In genomic region chr11:125401746-125402145, GRCh38 we compare ENCODE assay signal across 15 cellular contexts.
DNase-seq lines count a peak whose midpoint lies in the region; ATAC-seq and TF ChIP-seq lines count a peak whose summit lies in the region.
"Had no signal": no experiment of that assay in that cellular context is flagged by ENCODE, and none has a peak within 500 bp of the region (broad histone marks: within the 10 kb centered on the region; RNA-seq: fewer than 3 reads in every experiment).

No MANE protein-coding gene starts in this region.

- DNase-seq in LHCN-M2 (ENCODE audit: low read depth), result peak; percentile 37
- peak; percentile 28 for DNase-seq in colonic mucosa
- DNase-seq in iris pigment epithelial cell (ENCODE audit: low read depth), result peak; percentile 42
- no peak for DNase-seq in NCI-H446 treated with DMSO at 0.1 percent for 48 hours (lab: John Stamatoyannopoulos, UW)
- DNase-seq: activated naive CD4-positive, alpha-beta T cell; DND-41; MV-4-11; SK-N-SH; stimulated activated CD4-positive, alpha-beta T cell treated with anti-CD3 and anti-CD28 coated beads, Interleukin-2, amount 100 ng/mL, for 24 hours; stimulated activated CD8-positive, alpha-beta memory T cell treated with anti-CD3 and anti-CD28 coated beads, Interleukin-4, amount 100 ng/mL, for 48 hours; transverse colon had no signal

- H3K9me3 ChIP-seq in colonic mucosa (no peaks in the 10 kb centered on the region), skeletal muscle tissue (ENCODE audit: control insufficient read depth in 3 of 3, low read length in 3 of 3) (no peaks in the 10 kb centered on the region)
- H3K9me3 ChIP-seq: SK-N-SH, transverse colon had no signal

- H3K4me3 ChIP-seq in colonic mucosa, result no peak overlapping the region
- peak overlapping the region in 2 of 3 donors; percentile 12 to 29 for H3K4me3 ChIP-seq in skeletal muscle tissue (ENCODE audit: low read length in 3 of 3)
- H3K4me3 ChIP-seq: transverse colon had no signal

- H3K27ac ChIP-seq in colonic mucosa, result no peak overlapping the region
- peak overlapping the region; percentile 76 for H3K27ac ChIP-seq in skeletal muscle tissue (ENCODE audit: low read depth, low read length)
- H3K27ac ChIP-seq: transverse colon had no signal

- no peaks in the 10 kb centered on the region for H3K4me1 ChIP-seq in colonic mucosa
- peaks cover 31 to 56% (median 51%) of the 10 kb centered on the region in 3 donors for H3K4me1 ChIP-seq in skeletal muscle tissue (ENCODE audit: control insufficient read depth in 3 of 3, insufficient read depth in 3 of 3, low read length in 3 of 3)

- intact Hi-C loops in colonic mucosa (cut with DNase I), result no loop called here

- H3K9ac ChIP-seq in colonic mucosa (ENCODE audit: low read depth in 2 of 2, low read length in 2 of 2) (no peak overlapping the region), skeletal muscle tissue (ENCODE audit: low read depth in 1 of 3, low read length in 3 of 3) (peak overlapping the region in 1 of 3 donors; percentile 79)
- H3K9ac ChIP-seq: SK-N-SH had no signal

- ATAC-seq in HG02763 (IDR thresholded peaks at IDR 0.05; ENCODE audit: unreplicated experiment) (no peak), HG03565 (IDR thresholded peaks at IDR 0.05; ENCODE audit: unreplicated experiment) (no peak), GM21360 (IDR thresholded peaks at IDR 0.05; ENCODE audit: unreplicated experiment) (no peak)

- TF ChIP-seq CTCF in colonic mucosa (IDR thresholded peaks at IDR 0.05), result no peak

- H3K36me3 ChIP-seq in colonic mucosa (no peaks in the 10 kb centered on the region), skeletal muscle tissue (ENCODE audit: control insufficient read depth in 3 of 3, insufficient read depth in 3 of 3, low read length in 3 of 3) (peaks cover 8 to 11% (median 9%) of the 10 kb centered on the region in 3 donors)
- H3K36me3 ChIP-seq: transverse colon had no signal

- no peaks in the 10 kb centered on the region for H3K27me3 ChIP-seq in colonic mucosa
- no peaks in the 10 kb centered on the region for H3K27me3 ChIP-seq in skeletal muscle tissue (ENCODE audit: control insufficient read depth in 3 of 3, insufficient read depth in 3 of 3, low read length in 3 of 3)
